In genomic region chr22:17164392-17165024, GRCh38 we compare ENCODE assay signal across 1 cellular context.
TF ChIP-seq lines count a peak whose summit lies in the region.

No MANE protein-coding gene starts in this region.

TF ChIP-seq in GM12878, 131 proteins besides CTCF, POLR2A, EP300 and RAD21:
- no peak for TF ChIP-seq SKIL (IDR thresholded peaks at IDR 0.05; ENCODE audit: low read depth, poor library complexity, severe bottlenecking)
- TF ChIP-seq NR2F1 (conservative IDR thresholded peaks at IDR 0.05): no peak
- TF ChIP-seq MYC (IDR thresholded peaks at IDR 0.05; ENCODE audit: insufficient read depth, insufficient read length, insufficient replicate concordance, low read length, severe bottlenecking): no peak
- TF ChIP-seq KAT2A (conservative IDR thresholded peaks at IDR 0.05; ENCODE audit: control insufficient read depth, low read depth, low read length): no peak
- no peak for TF ChIP-seq TCF3 (IDR thresholded peaks at IDR 0.05; ENCODE audit: borderline replicate concordance, insufficient read depth, low read depth, low read length)
- TF ChIP-seq RELB (IDR thresholded peaks at IDR 0.05; ENCODE audit: low read depth): no peak
- TF ChIP-seq SP1 (IDR thresholded peaks at IDR 0.05; ENCODE audit: low read depth, low read length): no peak
- no peak for TF ChIP-seq PML (IDR thresholded peaks at IDR 0.05; ENCODE audit: low read length)
- TF ChIP-seq RUNX3 (IDR thresholded peaks at IDR 0.05; ENCODE audit: low read length): no peak
- TF ChIP-seq CHD4 (IDR thresholded peaks at IDR 0.05): no peak
- TF ChIP-seq DPF2 (IDR thresholded peaks at IDR 0.05): no peak
- TF ChIP-seq ZNF384 (IDR thresholded peaks at IDR 0.05; ENCODE audit: borderline replicate concordance, low read depth, low read length): no peak
- no peak for TF ChIP-seq HSF1 (IDR thresholded peaks at IDR 0.05; ENCODE audit: low read depth, low read length)
- TF ChIP-seq MXI1 (IDR thresholded peaks at IDR 0.05; ENCODE audit: low read depth, low read length): no peak
- no peak for TF ChIP-seq ESRRA (IDR thresholded peaks at IDR 0.05; ENCODE audit: low read length)
- no peak for TF ChIP-seq CREM (IDR thresholded peaks at IDR 0.05; ENCODE audit: low read depth)
- TF ChIP-seq GABPA (IDR thresholded peaks at IDR 0.05; ENCODE audit: low read depth): no peak
